Comparison of ENCODE assay signal across 8 cellular contexts in the genomic region with DNA sequence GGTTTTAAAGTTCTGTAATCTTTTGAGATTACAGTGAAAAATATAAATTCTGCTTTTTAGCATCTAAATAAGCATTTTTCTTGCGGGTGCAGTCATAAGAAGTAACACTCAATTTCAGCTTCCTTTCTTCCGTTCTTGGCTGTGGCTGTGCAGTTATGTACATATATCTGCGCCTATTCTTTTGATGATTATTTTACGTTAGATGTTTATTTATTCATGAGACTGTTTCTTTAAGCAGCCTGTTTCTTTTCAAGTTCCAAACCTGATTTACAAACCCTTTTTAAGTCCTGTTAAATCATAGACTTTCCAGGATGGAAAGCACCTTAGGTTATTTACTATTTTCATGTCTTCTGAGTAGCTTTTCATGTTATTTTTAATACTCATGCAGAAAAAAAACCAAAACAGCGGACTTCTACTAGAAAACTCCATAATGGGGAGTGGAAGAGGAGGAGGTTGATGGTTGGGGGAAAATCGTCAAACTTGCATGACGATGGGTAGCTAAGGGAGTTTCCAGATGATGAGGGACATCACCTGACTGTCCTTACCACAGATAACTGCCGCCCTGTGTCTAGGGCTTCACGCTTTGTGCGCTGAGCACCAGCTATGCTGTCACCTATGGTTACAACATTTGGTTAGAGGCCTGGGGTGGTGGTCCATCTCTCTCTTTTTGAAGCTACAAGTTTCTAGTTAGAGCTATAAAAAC. TPM values are rescaled to one million over a fixed set of nuclear protein-coding genes. Genes with fewer than 3 reads are reported as not detected.
DNase-seq lines count a peak whose midpoint lies in the region; ATAC-seq and TF ChIP-seq lines count a peak whose summit lies in the region.

No MANE protein-coding gene starts in this region.

- TF ChIP-seq POLR2A in gastrocnemius medialis (IDR thresholded peaks at IDR 0.05) = no peak

- H3K4me1 Mint-ChIP-seq in activated T-cell treated with anti-CD3 and anti-CD28 coated beads, Interleukin-2, amount 50 U/mL, for 72 hours (ENCODE audit: low read depth) = peaks cover 62% of the 10 kb centered on the region

- peaks cover 9 to 11% of the 10 kb centered on the region in 2 donors for H3K4me1 ChIP-seq in gastrocnemius medialis

- intact Hi-C loops in gastrocnemius medialis (cut with DNase I; ENCODE audit: low total_unique reads) (loop anchor here (5.0 kb wide), 1 partner anchor 45 kb away; no protein-coding TSS in a partner anchor), Right ventricle myocardium inferior (cut with DNase I) (no loop called here)

- H3K27ac ChIP-seq in gastrocnemius medialis = no peak overlapping the region

- no peaks in the 10 kb centered on the region for H3K27me3 ChIP-seq in gastrocnemius medialis

- peak; percentile 70 to 71 for DNase-seq in activated T-cell treated with anti-CD3 and anti-CD28 coated beads, Interleukin-2, amount 50 U/mL, for 72 hours
- DNase-seq in stimulated activated CD8-positive, alpha-beta memory T cell treated with anti-CD3 and anti-CD28 coated beads, Interleukin-15, amount 100 ng/mL, for 24 hours (ENCODE audit: low read depth) = peak; percentile 13
- no peak for DNase-seq in gastrocnemius medialis
- DNase-seq in OCI-M1 (lab: John Stamatoyannopoulos, UW) = no peak
- no peak for DNase-seq in H4 (ENCODE audit: low spot score)
- DNase-seq in Right ventricle myocardium inferior (ENCODE audit: missing footprints) = no peak

- peaks cover 0 to 7% (median 0%) of the 10 kb centered on the region in 3 donors for H3K9me3 ChIP-seq in gastrocnemius medialis

- H3K36me3 Mint-ChIP-seq in activated T-cell treated with anti-CD3 and anti-CD28 coated beads, Interleukin-2, amount 50 U/mL, for 72 hours (ENCODE audit: insufficient read depth in 2 of 2) = peaks cover 14 to 15% of the 10 kb centered on the region in 2 donors

- ATAC-seq in GM19324 (IDR thresholded peaks at IDR 0.05; ENCODE audit: low FRiP score, unreplicated experiment) = peak; percentile 59
- ATAC-seq in HG03378 (IDR thresholded peaks at IDR 0.05; ENCODE audit: unreplicated experiment) = peak; percentile 83
- peak; percentile 87 to 91 for ATAC-seq in activated T-cell treated with anti-CD3 and anti-CD28 coated beads, Interleukin-2, amount 50 U/mL, for 72 hours (replicated peaks in 1 of 2)
- no peak for ATAC-seq in gastrocnemius medialis
- no peak for ATAC-seq in Right ventricle myocardium inferior

- H3K36me3 ChIP-seq in gastrocnemius medialis = no peaks in the 10 kb centered on the region

- H3K27me3 Mint-ChIP-seq in activated T-cell treated with anti-CD3 and anti-CD28 coated beads, Interleukin-2, amount 50 U/mL, for 72 hours (ENCODE audit: low read depth) = no peaks in the 10 kb centered on the region

- H3K4me3 ChIP-seq in gastrocnemius medialis = no peak overlapping the region

- H3K4me3 Mint-ChIP-seq in activated T-cell treated with anti-CD3 and anti-CD28 coated beads, Interleukin-2, amount 50 U/mL, for 72 hours = peak overlapping the region; percentile 64 to 100

- in situ Hi-C loops in gastrocnemius medialis (cut with MboI; ENCODE audit: low sequenced_read_pairs in 4 of 4) = no loop called here

- no peak for TF ChIP-seq CTCF in gastrocnemius medialis (IDR thresholded peaks at IDR 0.05 in 4 of 5, conservative IDR thresholded peaks at IDR 0.05 in 1 of 5)

- H3K27ac Mint-ChIP-seq in activated T-cell treated with anti-CD3 and anti-CD28 coated beads, Interleukin-2, amount 50 U/mL, for 72 hours = peak overlapping the region; percentile 100

- peaks cover 4 to 5% of the 10 kb centered on the region in 2 donors for H3K9me3 Mint-ChIP-seq in activated T-cell treated with anti-CD3 and anti-CD28 coated beads, Interleukin-2, amount 50 U/mL, for 72 hours

RNA-seq across cellular contexts. Expression of gene PRDM2, which starts 2.6 kb away (rescaled TPM):
- total RNA-seq in activated T-cell treated with anti-CD3 and anti-CD28 coated beads, Interleukin-2, amount 50 U/mL, for 72 hours = 10 to 100 TPM; 61.9 to 65.8 TPM
- total RNA-seq in gastrocnemius medialis (10 to 100 TPM; 24.1 to 38.3 (median 35.6) TPM), Right ventricle myocardium inferior (33.7 TPM)
- total RNA-seq in H4 (2014; rRNA removed; shearing (Covaris generic)) = 3.4 and 5.1 TPM in 2 replicates

Comparison
In these comparisons a context has a peak if more than half of its experiments do, and no peak if none do; other contexts are left out.
1. ATAC-seq: peak in GM19324 (single experiment), HG03378 (single experiment) and activated T-cell treated with anti-CD3 and anti-CD28 coated beads, Interleukin-2, amount 50 U/mL, for 72 hours (2 of 2); none in gastrocnemius medialis (0 of 2) and Right ventricle myocardium inferior (single experiment).
2. DNase-seq: peak in activated T-cell treated with anti-CD3 and anti-CD28 coated beads, Interleukin-2, amount 50 U/mL, for 72 hours (2 of 2) and stimulated activated CD8-positive, alpha-beta memory T cell treated with anti-CD3 and anti-CD28 coated beads, Interleukin-15, amount 100 ng/mL, for 24 hours (single experiment); none in gastrocnemius medialis (0 of 2), OCI-M1 (single experiment), H4 (single experiment) and Right ventricle myocardium inferior (single experiment).